In genomic region chr6:8195040-8195713, GRCh38 we compare ENCODE assay signal across 12 cellular contexts.
A peak's percentile ranks its signal among the peaks of the same experiment; 100 is the strongest.
DNase-seq lines count a peak whose midpoint lies in the region; ATAC-seq and TF ChIP-seq lines count a peak whose summit lies in the region.
"Had no signal": no experiment of that assay in that cellular context is flagged by ENCODE, and none has a peak within 500 bp of the region (broad histone marks: within the 10 kb centered on the region; RNA-seq: fewer than 3 reads in every experiment).

No MANE protein-coding gene starts in this region.

- H3K4me1 ChIP-seq in trophoblast cell (ENCODE audit: control insufficient read depth in 1 of 2, insufficient read depth in 2 of 2, low read length in 2 of 2) = peaks cover 12 to 21% of the 10 kb centered on the region in 2 experiments
- H3K4me1 ChIP-seq: psoas muscle had no signal

- H3K23ac ChIP-seq in trophoblast cell (ENCODE audit: low read length) = no peak overlapping the region

- H3K4me3 Mint-ChIP-seq in activated CD4-positive, alpha-beta T cell treated with anti-CD3 and anti-CD28 coated beads for 36 hours = no peak overlapping the region
- H3K4me3 Mint-ChIP-seq in HFFc6 = no peak overlapping the region
- H3K4me3 Mint-ChIP-seq: B cell had no signal

- no peak overlapping the region for H3K4me3 ChIP-seq in trophoblast cell (ENCODE audit: low read depth, low read length)
- H3K4me3 ChIP-seq: psoas muscle had no signal

- TF ChIP-seq CTCF in HFFc6 (IDR thresholded peaks at IDR 0.05) = peak; percentile 53

- no peak overlapping the region for H3K4me2 ChIP-seq in trophoblast cell (ENCODE audit: low read length)

- H4K8ac ChIP-seq in trophoblast cell (ENCODE audit: low read depth, low read length) = peak overlapping the region; percentile 58

- H3K36me3 ChIP-seq in trophoblast cell (ENCODE audit: control insufficient read depth in 1 of 2, insufficient read depth in 2 of 2, low read length in 2 of 2) = no peaks in the 10 kb centered on the region

- H3K4ac ChIP-seq in trophoblast cell (ENCODE audit: low read depth, low read length) = no peak overlapping the region

- POLR2A ChIA-PET in activated CD4-positive, alpha-beta T cell treated with anti-CD3 and anti-CD28 coated beads for 36 hours (lab: Charles Lee) = no interaction called here

- H3K9me3 ChIP-seq in trophoblast cell (ENCODE audit: insufficient read depth, low read depth, low read length) = no peaks in the 10 kb centered on the region
- H3K9me3 ChIP-seq: psoas muscle had no signal

- WGBS in trophoblast cell (ENCODE audit: extremely low coverage, insufficient coverage, insufficient read length) = no CpG with 5 or more reads among the region's 3 CpGs

- peak overlapping the region; percentile 76 for H2BK12ac ChIP-seq in trophoblast cell (ENCODE audit: low read length)

- no peaks in the 10 kb centered on the region for H3K36me3 Mint-ChIP-seq in activated CD4-positive, alpha-beta T cell treated with anti-CD3 and anti-CD28 coated beads for 36 hours (ENCODE audit: low read depth)
- H3K36me3 Mint-ChIP-seq in HFFc6 (ENCODE audit: low read depth) = no peaks in the 10 kb centered on the region

- no peak overlapping the region for H3K9ac ChIP-seq in trophoblast cell (ENCODE audit: low read length)

- H2BK5ac ChIP-seq in trophoblast cell (ENCODE audit: low read depth, low read length, poor library complexity) = peak overlapping the region; percentile 76

- peaks cover 31% of the 10 kb centered on the region for H3K79me1 ChIP-seq in trophoblast cell (ENCODE audit: low read length)

- H2AK5ac ChIP-seq in trophoblast cell (ENCODE audit: low read length) = no peak overlapping the region

- intact Hi-C loops in activated CD4-positive, alpha-beta T cell treated with anti-CD3 and anti-CD28 coated beads for 36 hours (cut with DNase I, micrococcal nuclease) = no loop called here

- no peaks in the 10 kb centered on the region for H3K9me3 Mint-ChIP-seq in activated CD4-positive, alpha-beta T cell treated with anti-CD3 and anti-CD28 coated beads for 36 hours (ENCODE audit: low read depth)
- H3K9me3 Mint-ChIP-seq in HFFc6 = no peaks in the 10 kb centered on the region

- no peaks in the 10 kb centered on the region for H3K4me1 Mint-ChIP-seq in activated CD4-positive, alpha-beta T cell treated with anti-CD3 and anti-CD28 coated beads for 36 hours
- H3K4me1 Mint-ChIP-seq in HFFc6 (ENCODE audit: low read depth) = peaks cover 30% of the 10 kb centered on the region
- H3K4me1 Mint-ChIP-seq: B cell had no signal

- peak overlapping the region; percentile 23 for H4K91ac ChIP-seq in trophoblast cell (ENCODE audit: low read depth, low read length)

- no peaks in the 10 kb centered on the region for H3K27me3 ChIP-seq in trophoblast cell (ENCODE audit: insufficient read depth, low read length)

- no peak overlapping the region for H4K12ac ChIP-seq in trophoblast cell (ENCODE audit: low read depth, low read length)

- no peak for ATAC-seq in activated CD4-positive, alpha-beta T cell treated with anti-CD3 and anti-CD28 coated beads for 36 hours
- ATAC-seq in HG03432 (IDR thresholded peaks at IDR 0.05; ENCODE audit: unreplicated experiment) = no peak
- ATAC-seq: psoas muscle had no signal

- CTCF ChIA-PET in activated CD4-positive, alpha-beta T cell treated with anti-CD3 and anti-CD28 coated beads for 36 hours (lab: Charles Lee) = interaction anchor here (1.1 to 1.7 kb wide), 2 partner anchors 15 to 24 kb away, joined by 4 to 9 read pairs; no protein-coding TSS in a partner anchor

- peaks cover 5% of the 10 kb centered on the region for H3K79me2 ChIP-seq in trophoblast cell (ENCODE audit: control insufficient read depth, insufficient read depth, low read length, poor library complexity)

- peaks cover 20% of the 10 kb centered on the region for H3K27me3 Mint-ChIP-seq in activated CD4-positive, alpha-beta T cell treated with anti-CD3 and anti-CD28 coated beads for 36 hours
- H3K27me3 Mint-ChIP-seq in HFFc6 (ENCODE audit: insufficient read depth) = peaks cover 1% of the 10 kb centered on the region; the same call in 1 of the 2 replicates

- no peak overlapping the region for H2AFZ ChIP-seq in trophoblast cell (ENCODE audit: insufficient read depth, low read length, poor library complexity)

- DNase-seq in activated CD4-positive, alpha-beta T cell treated with anti-CD3 and anti-CD28 coated beads for 36 hours = peak; percentile 7
- DNase-seq in activated CD4-positive, alpha-beta T cell treated with anti-CD3 and anti-CD28 coated beads, Interleukin-2, amount 50 U/mL, for 48 hours = no peak
- no peak for DNase-seq in HFFc6
- peak; percentile 10 for DNase-seq in dermis blood vessel endothelial cell
- DNase-seq in trophoblast cell = peak in 1 of 2 donors; percentile 14
- DNase-seq in stimulated activated naive CD4-positive, alpha-beta T cell (lab: John Stamatoyannopoulos, UW) = no peak
- no peak for DNase-seq in NCI-H510A (lab: John Stamatoyannopoulos, UW)
- DNase-seq: activated T-cell treated with anti-CD3 and anti-CD28 coated beads, Interleukin-2, amount 50 U/mL, for 48 hours; central memory CD4-positive, alpha-beta T cell; psoas muscle had no signal

- H3K18ac ChIP-seq in trophoblast cell (ENCODE audit: low read length) = no peak overlapping the region

- H2BK120ac ChIP-seq in trophoblast cell (ENCODE audit: insufficient read depth, low read length, poor library complexity) = peak overlapping the region; percentile 91

- H3K27ac ChIP-seq in trophoblast cell (ENCODE audit: low read depth, low read length) = peak overlapping the region; percentile 86
- H3K27ac ChIP-seq: psoas muscle had no signal

- H3K14ac ChIP-seq in trophoblast cell (ENCODE audit: low read length) = peak overlapping the region; percentile 65

- H3K27ac Mint-ChIP-seq in activated CD4-positive, alpha-beta T cell treated with anti-CD3 and anti-CD28 coated beads for 36 hours = no peak overlapping the region
- peak overlapping the region; percentile 28; the same call in 1 of the 2 replicates for H3K27ac Mint-ChIP-seq in HFFc6
- H3K27ac Mint-ChIP-seq: B cell had no signal

Comparison
In these comparisons a context has a peak if more than half of its experiments do, and no peak if none do; other contexts are left out.
1. DNase-seq: peak in activated CD4-positive, alpha-beta T cell treated with anti-CD3 and anti-CD28 coated beads for 36 hours (single experiment) and dermis blood vessel endothelial cell (single experiment); none in activated CD4-positive, alpha-beta T cell treated with anti-CD3 and anti-CD28 coated beads, Interleukin-2, amount 50 U/mL, for 48 hours (0 of 2), HFFc6 (single experiment), stimulated activated naive CD4-positive, alpha-beta T cell (0 of 6) and NCI-H510A (single experiment).